ENCODE assay signal across 1 cellular context in genomic region chr10:132961-133898, GRCh38.
TF ChIP-seq lines count a peak whose summit lies in the region.

No MANE protein-coding gene starts in this region.

TF ChIP-seq in HepG2, 621 proteins besides CTCF, POLR2A, EP300 and RAD21 (continued from another document):
- TF ChIP-seq ZNF503 (CRISPR knock-in tag; IDR thresholded peaks at IDR 0.05) (peak; percentile 44; the same call in 1 of the 2 replicates), ZNF232 (CRISPR knock-in tag; IDR thresholded peaks at IDR 0.05; ENCODE audit: borderline replicate concordance) (no peak), MXI1 (IDR thresholded peaks at IDR 0.05; ENCODE audit: borderline replicate concordance, low read depth, low read length) (peak; percentile 48; the same call in 2 of the 3 replicates), JUND (CRISPR knock-in tag; IDR thresholded peaks at IDR 0.05) (peak; percentile 88), ARID3A (IDR thresholded peaks at IDR 0.05; ENCODE audit: low read depth, low read length) (0 out of 2 replicates have a peak, but pooled peaks have one; percentile 22), ELF1 (CRISPR knock-in tag; IDR thresholded peaks at IDR 0.05) (no peak), TCF12 (IDR thresholded peaks at IDR 0.05) (no peak), TCF12 (CRISPR knock-in tag; IDR thresholded peaks at IDR 0.05) (no peak)
